In genomic region chr10:114404171-114405010, GRCh38 we compare ENCODE assay signal across 8 cellular contexts. TPM values are rescaled to one million over a fixed set of nuclear protein-coding genes. Genes with fewer than 3 reads are reported as not detected.
DNase-seq lines count a peak whose midpoint lies in the region; ATAC-seq and TF ChIP-seq lines count a peak whose summit lies in the region.

Gene AFAP1L2 (minus strand): TSS chr10:114404502. CDS start chr10:114404455, 47 bp downstream.

- DNase-seq in A673 (ENCODE audit: low spot score): no peak
- DNase-seq in H9: peak; percentile 58
- no peak for DNase-seq in MCF 10A (ENCODE audit: unreplicated experiment)
- no peak for DNase-seq in left lobe of liver (ENCODE audit: low spot score)
- peak in 2 of 49 donors; percentile 56 to 74 for DNase-seq in substantia nigra (lab: John Stamatoyannopoulos, UW)
- no peak for DNase-seq in iPS-NIHi7 (ENCODE audit: extremely low spot score)

- peaks cover 24% of the 10 kb centered on the region for H3K23me2 ChIP-seq in H9 (ENCODE audit: insufficient read length, low read depth, low read length, poor library complexity, severe bottlenecking)

- peaks cover 2 to 5% of the 10 kb centered on the region in 2 experiments; a peak in 2 of 5 replicates for H3K9me3 Mint-ChIP-seq in H9
- no peaks in the 10 kb centered on the region for H3K9me3 Mint-ChIP-seq in MCF 10A (ENCODE audit: unreplicated experiment)

- H4K5ac ChIP-seq in H9 (ENCODE audit: insufficient read length, low read depth, low read length): no peak within 1 kb of the TSS

- H3K36me3 Mint-ChIP-seq in H9 (ENCODE audit: insufficient read depth in 1 of 3, low read depth in 3 of 3) (no peaks in the 10 kb centered on the region), MCF 10A (ENCODE audit: insufficient read depth, unreplicated experiment) (no peaks in the 10 kb centered on the region)

- H3K18ac ChIP-seq in H9 (ENCODE audit: insufficient read length, low read depth, low read length): no peak within 1 kb of the TSS

- no CpG with 5 or more reads among the region's 88 CpGs for WGBS in H9 (ENCODE audit: extremely low coverage, insufficient read length, low lambda C conversion rate)

- H3K4me1 Mint-ChIP-seq in H9 (peaks cover 27 to 35% of the 10 kb centered on the region in 2 experiments), MCF 10A (ENCODE audit: insufficient read depth, unreplicated experiment) (peaks cover 8% of the 10 kb centered on the region)

- H3K14ac ChIP-seq in H9 (ENCODE audit: insufficient read depth, low read length): no peak within 1 kb of the TSS; the same call in none of the 2 replicates

- H3K27ac ChIP-seq in A673 (ENCODE audit: low read depth, low read length, poor library complexity, severe bottlenecking) (no peak within 1 kb of the TSS), H9 (ENCODE audit: insufficient read length, low read depth, low read length) (no peak within 1 kb of the TSS), substantia nigra (ENCODE audit: low read depth, low read length, poor library complexity, severe bottlenecking) (peak within 1 kb of the TSS; percentile 31)

- no peak within 1 kb of the TSS for H2BK12ac ChIP-seq in H9 (ENCODE audit: insufficient read length, low read depth, low read length)

- H3K27ac Mint-ChIP-seq in H9: no peak within 1 kb of the TSS
- no peak within 1 kb of the TSS for H3K27ac Mint-ChIP-seq in MCF 10A (ENCODE audit: low read depth, unreplicated experiment)

- no peaks in the 10 kb centered on the region for H3K4me1 ChIP-seq in A673 (ENCODE audit: insufficient read depth, low read length, poor library complexity, severe bottlenecking)
- peaks cover 5% of the 10 kb centered on the region; the same call in 1 of the 2 replicates for H3K4me1 ChIP-seq in H9 (ENCODE audit: insufficient read depth, low read length)

- TF ChIP-seq CTCF in A673 (conservative IDR thresholded peaks at IDR 0.05; ENCODE audit: low read depth, low read length) (no peak), H9 (conservative IDR thresholded peaks at IDR 0.05) (no peak), MCF 10A (IDR thresholded peaks at IDR 0.05; ENCODE audit: unreplicated experiment) (no peak)

- no peak within 1 kb of the TSS for H2AK5ac ChIP-seq in H9 (ENCODE audit: insufficient read length, low read length)

- no peak within 1 kb of the TSS for H3T11ph ChIP-seq in H9 (ENCODE audit: low read length)

- H2BK20ac ChIP-seq in H9 (ENCODE audit: low read depth, low read length, poor library complexity, severe bottlenecking): no peak within 1 kb of the TSS

- peak within 1 kb of the TSS; percentile 78 for H3K4me2 ChIP-seq in H9 (ENCODE audit: insufficient read depth, insufficient read length, low read length)

- POLR2A ChIA-PET in A673 (lab: Charles Lee; ENCODE audit: low non-redundant PET) (no interaction called here), MCF 10A (lab: Yijun Ruan, JAX) (interaction anchor here (1.0 to 1.4 kb wide), 2 partner anchors 31 to 82 kb away, joined by 3 to 6 read pairs; no protein-coding TSS in a partner anchor)

- no peak within 1 kb of the TSS for H3K4ac ChIP-seq in H9 (ENCODE audit: low read depth, low read length)

- H3K36me3 ChIP-seq in A673 (ENCODE audit: insufficient read depth, low read length, poor library complexity, severe bottlenecking): no peaks in the 10 kb centered on the region

- BruUV-seq in A673 (replicated peaks; lab: Mats Ljungman, UMichigan) (no TSS peak), MCF 10A (replicated peaks; lab: Mats Ljungman, UMichigan) (no TSS peak)

- no peak within 1 kb of the TSS for H4K91ac ChIP-seq in H9 (ENCODE audit: insufficient read length, low read depth, low read length)

- no peak within 1 kb of the TSS for H2BK120ac ChIP-seq in H9 (ENCODE audit: low read depth, low read length, poor library complexity, severe bottlenecking)

- H2AFZ ChIP-seq in H9 (ENCODE audit: low read length): no peak within 1 kb of the TSS

- H3K27me3 ChIP-seq in A673 (replicated peaks; ENCODE audit: insufficient read depth, low read depth, low read length, poor library complexity): peaks cover 68% of the 10 kb centered on the region
- no peaks in the 10 kb centered on the region; the same call in 1 of the 2 replicates for H3K27me3 ChIP-seq in H9 (ENCODE audit: insufficient read depth, low read length)

- peaks cover 87% of the 10 kb centered on the region for H3K27me3 Mint-ChIP-seq in H9 (ENCODE audit: low read depth)
- no peaks in the 10 kb centered on the region for H3K27me3 Mint-ChIP-seq in MCF 10A (ENCODE audit: insufficient read depth, unreplicated experiment)

- no peak within 1 kb of the TSS for H3K23ac ChIP-seq in H9 (ENCODE audit: insufficient read length, low read depth, low read length)

- H3K79me2 ChIP-seq in H9 (ENCODE audit: insufficient read depth, low read length): no peaks in the 10 kb centered on the region

- intact Hi-C loops in A673 (cut with micrococcal nuclease; ENCODE audit: unreplicated experiment) (no loop called here), MCF 10A (cut with micrococcal nuclease) (no loop called here)

- H2BK5ac ChIP-seq in H9 (ENCODE audit: insufficient read length, low read length): no peak within 1 kb of the TSS

- H4K20me1 ChIP-seq in H9 (ENCODE audit: control insufficient read depth, insufficient read depth, insufficient read length): no peaks in the 10 kb centered on the region

- no peak within 1 kb of the TSS for H4K8ac ChIP-seq in H9 (replicated peaks; ENCODE audit: insufficient read length, low read depth, low read length)

- H3K79me1 ChIP-seq in H9 (ENCODE audit: insufficient read depth, low read depth, low read length, poor library complexity, severe bottlenecking): no peaks in the 10 kb centered on the region

- H3K9me3 ChIP-seq in A673 (ENCODE audit: low read depth, low read length, poor library complexity, severe bottlenecking): no peaks in the 10 kb centered on the region
- H3K9me3 ChIP-seq in H9 (ENCODE audit: control insufficient read depth, low read depth, low read length): no peaks in the 10 kb centered on the region

- H3K4me3 ChIP-seq in A673 (ENCODE audit: low read depth, low read length, poor library complexity, severe bottlenecking): peak within 1 kb of the TSS; percentile 21

- H2BK15ac ChIP-seq in H9 (ENCODE audit: low read depth, low read length): no peak within 1 kb of the TSS

- H3K9ac ChIP-seq in H9 (ENCODE audit: extremely low read depth, insufficient read length, low read length): no peak within 1 kb of the TSS

- CTCF ChIA-PET in A673 (lab: Charles Lee): no interaction called here
- CTCF ChIA-PET in MCF 10A (lab: Yijun Ruan, JAX): interaction anchor here (0.6 to 2.5 kb wide), 6 partner anchors 12 to 231 kb away, joined by 3 to 15 read pairs (median 4); no protein-coding TSS in a partner anchor

- H3K4me3 Mint-ChIP-seq in H9: peak within 1 kb of the TSS; percentile 73 to 89
- peak within 1 kb of the TSS; percentile 75 for H3K4me3 Mint-ChIP-seq in MCF 10A (ENCODE audit: unreplicated experiment)

- ATAC-seq in left lobe of liver (peak; percentile 95), GM18511 (IDR thresholded peaks at IDR 0.05; ENCODE audit: unreplicated experiment) (no peak), HG03469 (IDR thresholded peaks at IDR 0.05; ENCODE audit: unreplicated experiment) (no peak)

- H3K56ac ChIP-seq in H9 (ENCODE audit: insufficient read length, low read depth, low read length): no peak within 1 kb of the TSS

RNA-seq across cellular contexts. Expression of gene AFAP1L2, which starts in this region (rescaled TPM):
- not detected in 2 replicates for total RNA-seq in A673 (2021)
- total RNA-seq in H9 (2021): 0.77 and 1.0 TPM in 2 replicates
- total RNA-seq in MCF 10A (2022): 5.8 and 8.5 TPM in 2 replicates
- 1.3 TPM for total RNA-seq in left lobe of liver
